Comparison of ENCODE assay signal across 16 cellular contexts in genomic region chr10:34609287-34609940, GRCh38.
"Had no signal": no experiment of that assay in that cellular context is flagged by ENCODE, and none has a peak within 500 bp of the region (broad histone marks: within the 10 kb centered on the region; RNA-seq: fewer than 3 reads in every experiment).

No MANE protein-coding gene starts in this region.

- H3K36me3 ChIP-seq: gastroesophageal sphincter, left ventricle myocardium inferior, pancreas, sigmoid colon, spleen, upper lobe of left lung, WERI-Rb-1 had no signal

- H3K27me3 ChIP-seq: gastroesophageal sphincter, pancreas, sigmoid colon, spleen, upper lobe of left lung had no signal

- H3K4me1 ChIP-seq: spleen, upper lobe of left lung had no signal

- H3K9me3 ChIP-seq: gastroesophageal sphincter, left ventricle myocardium inferior, pancreas, sigmoid colon, spleen, upper lobe of left lung had no signal

- H3K4me1 Mint-ChIP-seq: activated CD4-positive, alpha-beta T cell treated with anti-CD3 and anti-CD28 coated beads for 36 hours; activated naive CD4-positive, alpha-beta T cell treated with anti-CD3 and anti-CD28 coated beads, Interleukin-2, amount 50 U/mL, for 24 hours; naive B cell had no signal

- H3K4me3 Mint-ChIP-seq: activated CD4-positive, alpha-beta T cell treated with anti-CD3 and anti-CD28 coated beads for 36 hours; activated CD8-positive, alpha-beta T cell treated with anti-CD3 and anti-CD28 coated beads for 36 hours; activated naive CD4-positive, alpha-beta T cell treated with anti-CD3 and anti-CD28 coated beads, Interleukin-2, amount 50 U/mL, for 24 hours; naive B cell; stimulated activated naive CD8-positive, alpha-beta T cell treated with anti-CD3 and anti-CD28 coated beads, Interleukin-15, Interleukin-2, amounts not matched to agents 100 ng/mL and 50 ng/mL, for 24 hours had no signal

- H3K9me3 Mint-ChIP-seq: activated CD8-positive, alpha-beta T cell treated with anti-CD3 and anti-CD28 coated beads for 36 hours; activated naive CD4-positive, alpha-beta T cell treated with anti-CD3 and anti-CD28 coated beads, Interleukin-2, amount 50 U/mL, for 24 hours; naive B cell; stimulated activated naive CD8-positive, alpha-beta T cell treated with anti-CD3 and anti-CD28 coated beads, Interleukin-15, Interleukin-2, amounts not matched to agents 100 ng/mL and 50 ng/mL, for 24 hours had no signal

- H3K27me3 Mint-ChIP-seq: activated CD8-positive, alpha-beta T cell treated with anti-CD3 and anti-CD28 coated beads for 36 hours; naive B cell had no signal

- H3K36me3 Mint-ChIP-seq: activated naive CD4-positive, alpha-beta T cell treated with anti-CD3 and anti-CD28 coated beads, Interleukin-2, amount 50 U/mL, for 24 hours; naive B cell had no signal

- H3K27ac Mint-ChIP-seq: activated CD4-positive, alpha-beta T cell treated with anti-CD3 and anti-CD28 coated beads for 36 hours; activated CD8-positive, alpha-beta T cell treated with anti-CD3 and anti-CD28 coated beads for 36 hours; activated naive CD4-positive, alpha-beta T cell treated with anti-CD3 and anti-CD28 coated beads, Interleukin-2, amount 50 U/mL, for 24 hours; naive B cell; stimulated activated naive CD8-positive, alpha-beta T cell treated with anti-CD3 and anti-CD28 coated beads, Interleukin-15, Interleukin-2, amounts not matched to agents 100 ng/mL and 50 ng/mL, for 24 hours had no signal

- ATAC-seq: activated CD4-positive, alpha-beta T cell treated with anti-CD3 and anti-CD28 coated beads for 36 hours; activated CD8-positive, alpha-beta T cell treated with anti-CD3 and anti-CD28 coated beads for 36 hours; gastroesophageal sphincter; pancreas had no signal

- H3K4me3 ChIP-seq: dorsolateral prefrontal cortex, gastroesophageal sphincter, left ventricle myocardium inferior, pancreas, sigmoid colon, spleen, upper lobe of left lung had no signal

- H3K27ac ChIP-seq: dorsolateral prefrontal cortex, gastroesophageal sphincter, left ventricle myocardium inferior, pancreas, sigmoid colon, spleen, upper lobe of left lung, WERI-Rb-1 had no signal

- DNase-seq: activated CD4-positive, alpha-beta T cell treated with anti-CD3 and anti-CD28 coated beads for 36 hours; activated CD8-positive, alpha-beta T cell treated with anti-CD3 and anti-CD28 coated beads for 36 hours; activated effector memory CD4-positive, alpha-beta T cell treated with anti-CD3 and anti-CD28 coated beads, Interleukin-2, amount 50 U/mL, for 16 hours; activated T-cell treated with anti-CD3 and anti-CD28 coated beads, Interleukin-2, amount 50 U/mL, for 48 hours; dorsolateral prefrontal cortex; islet precursor cell; left ventricle myocardium inferior; naive B cell; pancreas; sigmoid colon; spleen; upper lobe of left lung; WERI-Rb-1 had no signal
